Comparison of ENCODE assay signal across 24 cellular contexts in the genomic region with DNA sequence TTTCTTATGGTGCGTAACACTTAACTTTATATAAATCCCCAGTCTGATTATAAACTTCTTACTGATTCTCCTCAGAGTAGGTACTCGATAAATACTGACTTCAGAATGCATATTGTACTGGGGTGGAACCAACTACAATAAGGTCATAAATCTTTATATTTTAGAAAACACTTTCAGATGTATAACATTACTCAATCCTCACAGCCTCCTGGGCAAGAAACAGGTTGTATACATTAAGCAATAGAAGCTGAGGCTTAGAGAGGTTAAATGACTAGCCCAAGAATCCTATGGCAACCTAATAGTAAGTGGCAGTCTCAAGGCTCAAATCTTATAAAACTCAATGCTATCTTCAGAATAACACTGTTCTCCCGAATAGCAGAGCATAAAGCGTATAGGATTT. TPM values are rescaled to one million over a fixed set of nuclear protein-coding genes. Genes with fewer than 3 reads are reported as not detected.
"Had no signal": no experiment of that assay in that cellular context is flagged by ENCODE, and none has a peak within 500 bp of the region (broad histone marks: within the 10 kb centered on the region; RNA-seq: fewer than 3 reads in every experiment).

No MANE protein-coding gene starts in this region.

- H3K27me3 Mint-ChIP-seq: activated CD4-positive, alpha-beta T cell treated with anti-CD3 and anti-CD28 coated beads for 36 hours; naive thymus-derived CD8-positive, alpha-beta T cell; progenitor cell of endocrine pancreas had no signal

- H3K27ac Mint-ChIP-seq: activated CD4-positive, alpha-beta T cell treated with anti-CD3 and anti-CD28 coated beads for 36 hours; progenitor cell of endocrine pancreas; T-helper 2 cell treated with Interferon-gamma antibody and Interleukin-4, amounts not matched to agents 5 μg/mL and 100 μg/mL, for 36 hours; WTC11 had no signal

- H3K4me3 Mint-ChIP-seq: activated CD4-positive, alpha-beta T cell treated with anti-CD3 and anti-CD28 coated beads for 36 hours; naive thymus-derived CD8-positive, alpha-beta T cell; T-helper 2 cell treated with Interferon-gamma antibody and Interleukin-4, amounts not matched to agents 5 μg/mL and 100 μg/mL, for 36 hours; WTC11 had no signal

- DNase-seq: activated CD4-positive, alpha-beta T cell treated with anti-CD3 and anti-CD28 coated beads for 36 hours; activated CD4-positive, alpha-beta T cell treated with anti-CD3 and anti-CD28 coated beads, Interleukin-2, amount 50 U/mL, for 4 hours; activated CD8-positive, alpha-beta memory T cell treated with anti-CD3 and anti-CD28 coated beads for 24 hours; activated CD8-positive, alpha-beta memory T cell treated with anti-CD3 and anti-CD28 coated beads, Interleukin-2, amount 50 U/mL, for 48 hours; activated effector memory CD4-positive, alpha-beta T cell treated with Interleukin-2 at 50 U/mL for 16 hours; activated naive CD4-positive, alpha-beta T cell treated with anti-CD3 and anti-CD28 coated beads, Interleukin-2, amount 50 U/mL, for 16 hours; activated T-cell treated with anti-CD3 and anti-CD28 coated beads, Interleukin-2, amount 50 U/mL, for 48 hours; anterior cingulate cortex; body of pancreas; effector CD4-positive, alpha-beta T cell; erythroblast; foreskin fibroblast; naive thymus-derived CD8-positive, alpha-beta T cell; retina; spleen; stimulated activated CD4-positive, alpha-beta T cell treated with anti-CD3 and anti-CD28 coated beads, Interleukin-4, amount 100 ng/mL, for 24 hours; stimulated activated naive CD8-positive, alpha-beta T cell treated with anti-CD3 and anti-CD28 coated beads, Interleukin-15, Interleukin-2, amounts not matched to agents 100 U/mL and 50 U/mL, for 24 hours had no signal

- ATAC-seq: activated CD4-positive, alpha-beta T cell treated with anti-CD3 and anti-CD28 coated beads for 36 hours; body of pancreas; naive thymus-derived CD8-positive, alpha-beta T cell; stimulated activated naive CD8-positive, alpha-beta T cell treated with anti-CD3 and anti-CD28 coated beads, Interleukin-15, Interleukin-2, amounts not matched to agents 100 U/mL and 50 U/mL, for 24 hours; WTC11 had no signal

RNA-seq across cellular contexts. Expression of a gene that starts 15.6 kb away (rescaled TPM):
- total RNA-seq: cardiac muscle cell; fibroblast of lung; naive thymus-derived CD8-positive, alpha-beta T cell; osteocyte; spleen; subcutaneous adipose tissue had no signal
